28 cellular contexts compared by ENCODE assay signal in genomic region chr9:75067894-75068293, GRCh38.
"Had no signal": no experiment of that assay in that cellular context is flagged by ENCODE, and none has a peak within 500 bp of the region (broad histone marks: within the 10 kb centered on the region; RNA-seq: fewer than 3 reads in every experiment).

No MANE protein-coding gene starts in this region.

- H3K4me3 ChIP-seq: esophagus muscularis mucosa, gastroesophageal sphincter, heart right ventricle, lower lobe of right lung, right atrium auricular region, smooth muscle cell, thoracic aorta, transverse colon, upper lobe of right lung, uterus had no signal

- DNase-seq: central memory CD4-positive, alpha-beta T cell; cortex of kidney; endodermal cell; foreskin keratinocyte; heart right ventricle; hippocampal formation; left ventricle myocardium superior; lower lobe of right lung; natural killer cell; stimulated activated CD4-positive, alpha-beta T cell treated with anti-CD3 and anti-CD28 coated beads, Interleukin-12 subunit alpha, Interleukin-12 subunit beta, amount 100 ng/mL, for 4 hours; stimulated activated CD4-positive, alpha-beta T cell treated with anti-CD3 and anti-CD28 coated beads, Interleukin-1b, Interleukin-23, amount 100 ng/mL, for 48 hours; stimulated activated CD4-positive, alpha-beta T cell treated with anti-CD3 and anti-CD28 coated beads, Interleukin-4, amount 100 ng/mL, for 1 hour; stimulated activated naive CD8-positive, alpha-beta T cell treated with anti-CD3 and anti-CD28 coated beads, Interleukin-15, Interleukin-2, amounts not matched to agents 100 U/mL and 50 U/mL, for 24 hours; substantia nigra; transverse colon; upper lobe of right lung; uterus had no signal

- H3K9me3 ChIP-seq: esophagus muscularis mucosa, gastroesophageal sphincter, heart right ventricle, lower lobe of right lung, right atrium auricular region, thoracic aorta, transverse colon, upper lobe of right lung, uterus had no signal

- H3K27ac Mint-ChIP-seq: endodermal cell; natural killer cell; progenitor cell of endocrine pancreas; stimulated activated memory B cell treated with anti-CD40 and anti-IgM and Interleukin-4, amounts not matched to agents 10 μg/mL and 1 μg/mL and 100 μg/mL, for 72 hours had no signal

- FAIRE-seq: endothelial cell of umbilical vein, islet of Langerhans had no signal

- H3K27ac ChIP-seq: esophagus muscularis mucosa, foreskin keratinocyte, gastroesophageal sphincter, heart right ventricle, lower lobe of right lung, parathyroid adenoma, right atrium auricular region, thoracic aorta, transverse colon, upper lobe of right lung, uterus had no signal

- ATAC-seq: foreskin keratinocyte; gastroesophageal sphincter; heart right ventricle; left ventricle myocardium superior; lower lobe of right lung; natural killer cell; sciatic nerve; stimulated activated memory B cell treated with anti-CD40 and anti-IgM and Interleukin-4, amounts not matched to agents 10 μg/mL and 1 μg/mL and 100 μg/mL, for 72 hours; stimulated activated naive CD8-positive, alpha-beta T cell treated with anti-CD3 and anti-CD28 coated beads, Interleukin-15, Interleukin-2, amounts not matched to agents 100 U/mL and 50 U/mL, for 24 hours; upper lobe of right lung had no signal

- H3K9me3 Mint-ChIP-seq: endodermal cell; natural killer cell; stimulated activated memory B cell treated with anti-CD40 and anti-IgM and Interleukin-4, amounts not matched to agents 10 μg/mL and 1 μg/mL and 100 μg/mL, for 72 hours had no signal

- H3K4me3 Mint-ChIP-seq: endodermal cell; natural killer cell; stimulated activated memory B cell treated with anti-CD40 and anti-IgM and Interleukin-4, amounts not matched to agents 10 μg/mL and 1 μg/mL and 100 μg/mL, for 72 hours had no signal

- H3K4me1 ChIP-seq: esophagus muscularis mucosa, gastroesophageal sphincter, lower lobe of right lung, parathyroid adenoma, upper lobe of right lung, uterus had no signal

- H3K36me3 ChIP-seq: transverse colon, uterus had no signal

- H3K27me3 Mint-ChIP-seq: progenitor cell of endocrine pancreas; stimulated activated memory B cell treated with anti-CD40 and anti-IgM and Interleukin-4, amounts not matched to agents 10 μg/mL and 1 μg/mL and 100 μg/mL, for 72 hours had no signal

- H3K27me3 ChIP-seq: esophagus muscularis mucosa, foreskin keratinocyte, gastroesophageal sphincter, heart right ventricle, right atrium auricular region, transverse colon, upper lobe of right lung, uterus had no signal
